Comparison of ENCODE assay signal across 12 cellular contexts in the genomic region with DNA sequence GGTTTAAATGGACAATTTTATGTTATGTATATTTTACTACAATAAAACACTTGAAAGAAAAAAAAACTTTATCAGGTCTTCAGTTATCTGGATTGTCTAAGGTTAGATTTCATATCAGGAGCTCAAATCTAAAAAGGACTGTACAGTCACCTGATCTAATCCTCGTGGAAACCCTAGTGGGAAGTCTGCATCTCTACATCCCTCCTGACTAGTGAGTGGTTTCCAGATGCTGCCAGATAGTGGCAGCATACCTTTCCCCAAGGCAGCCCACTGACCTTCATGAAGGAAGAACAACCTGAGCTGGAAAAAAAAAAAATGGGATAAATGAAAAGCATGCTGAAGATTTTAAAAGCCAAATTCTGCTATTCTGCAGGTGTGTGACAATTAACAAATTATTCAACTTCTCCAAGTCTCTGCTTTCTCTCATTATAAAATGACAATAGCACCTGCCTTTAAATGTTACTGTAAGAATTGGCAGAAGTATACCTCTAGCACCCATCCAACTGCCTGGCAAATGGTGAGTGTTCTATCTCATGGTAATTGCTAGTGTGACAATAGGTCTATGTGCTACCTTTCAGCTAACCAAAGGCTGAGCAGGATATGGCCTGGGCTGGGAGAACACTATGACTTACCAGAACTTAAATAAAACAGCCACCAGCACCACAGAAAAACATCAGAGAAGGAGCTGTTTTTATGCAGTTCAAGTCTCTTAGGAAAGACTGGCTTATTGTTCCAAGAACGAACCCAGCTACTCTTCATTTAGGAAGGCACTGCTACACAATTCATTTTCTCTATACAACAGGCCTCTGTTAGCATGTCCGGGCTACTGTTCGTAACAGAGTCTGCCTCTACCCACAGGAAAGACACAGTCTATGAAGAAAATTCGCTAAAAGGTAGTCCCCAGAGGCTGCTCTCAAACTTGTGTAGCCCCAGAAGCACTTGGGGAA. TPM values are rescaled to one million over a fixed set of nuclear protein-coding genes. Genes with fewer than 3 reads are reported as not detected.
DNase-seq lines count a peak whose midpoint lies in the region; ATAC-seq and TF ChIP-seq lines count a peak whose summit lies in the region.
"Had no signal": no experiment of that assay in that cellular context is flagged by ENCODE, and none has a peak within 500 bp of the region (broad histone marks: within the 10 kb centered on the region; RNA-seq: fewer than 3 reads in every experiment).

No MANE protein-coding gene starts in this region.

- H3K36me3 ChIP-seq in A673 (ENCODE audit: insufficient read depth, low read length, poor library complexity, severe bottlenecking): peaks cover 4% of the 10 kb centered on the region

- CTCF ChIA-PET in A673 (lab: Charles Lee): no interaction called here

- H3K4me3 ChIP-seq in A673 (ENCODE audit: low read depth, low read length, poor library complexity, severe bottlenecking): no peak overlapping the region

- DNase-seq in A673 (ENCODE audit: low spot score) (no peak), Caki2 (ENCODE audit: low read depth) (peak; percentile 44), left kidney (ENCODE audit: low read depth, low spot score) (peak; percentile 17), SKM-1 (lab: John Stamatoyannopoulos, UW; ENCODE audit: unreplicated experiment) (no peak), NCI-H510A (lab: John Stamatoyannopoulos, UW) (no peak)
- DNase-seq: activated T-cell treated with anti-CD3 and anti-CD28 coated beads, Interleukin-2, amount 50 U/mL, for 4 hours; CD8-positive, alpha-beta memory T cell; MV-4-11 had no signal

- no peaks in the 10 kb centered on the region for H3K4me1 ChIP-seq in A673 (ENCODE audit: insufficient read depth, low read length, poor library complexity, severe bottlenecking)

- intact Hi-C loops in A673 (cut with micrococcal nuclease; ENCODE audit: unreplicated experiment): no loop called here

- no peaks in the 10 kb centered on the region for H3K27me3 ChIP-seq in A673 (replicated peaks; ENCODE audit: insufficient read depth, low read depth, low read length, poor library complexity)

- in situ Hi-C loops in Caki2 (cut with HindIII; ENCODE audit: low pct_unique_long_range_greater_than_20kb, low sequenced_read_pairs): no loop called here

- POLR2A ChIA-PET in A673 (lab: Charles Lee; ENCODE audit: low non-redundant PET): no interaction called here

- TF ChIP-seq CTCF in A673 (conservative IDR thresholded peaks at IDR 0.05; ENCODE audit: low read depth, low read length): 0 out of 2 replicates have a peak, but pooled peaks have one; percentile 13
- TF ChIP-seq CTCF in VCaP (conservative IDR thresholded peaks at IDR 0.05): peak; percentile 32

- ATAC-seq in HG03342 (IDR thresholded peaks at IDR 0.05; ENCODE audit: unreplicated experiment): no peak
- no peak for ATAC-seq in HG02571 (IDR thresholded peaks at IDR 0.05; ENCODE audit: unreplicated experiment)
- ATAC-seq: activated T-cell treated with anti-CD3 and anti-CD28 coated beads, Interleukin-2, amount 50 U/mL, for 4 hours had no signal

- H3K27ac ChIP-seq in A673 (ENCODE audit: low read depth, low read length, poor library complexity, severe bottlenecking): no peak overlapping the region
- no peak overlapping the region for H3K27ac ChIP-seq in VCaP
- H3K27ac ChIP-seq: RWPE1 had no signal

- no peaks in the 10 kb centered on the region for H3K9me3 ChIP-seq in A673 (ENCODE audit: low read depth, low read length, poor library complexity, severe bottlenecking)

- no TSS peak for BruUV-seq in A673 (replicated peaks; lab: Mats Ljungman, UMichigan)

RNA-seq across cellular contexts. Expression of gene CLASP1, which starts 8.6 kb away (rescaled TPM):
- total RNA-seq in A673 (2021): 69.1 and 77.4 TPM in 2 replicates
- 9.5 and 21.0 TPM in 2 replicates for total RNA-seq in Caki2 (2014; rRNA removed; shearing (Covaris generic); ENCODE audit: low replicate concordance)

Comparison
In these comparisons a context has a peak if more than half of its experiments do, and no peak if none do; other contexts are left out.
1. DNase-seq: peak in Caki2 (single experiment) and left kidney (single experiment); none in A673 (single experiment), SKM-1 (single experiment) and NCI-H510A (single experiment).